Comparison of ENCODE assay signal across 16 cellular contexts in the genomic region with DNA sequence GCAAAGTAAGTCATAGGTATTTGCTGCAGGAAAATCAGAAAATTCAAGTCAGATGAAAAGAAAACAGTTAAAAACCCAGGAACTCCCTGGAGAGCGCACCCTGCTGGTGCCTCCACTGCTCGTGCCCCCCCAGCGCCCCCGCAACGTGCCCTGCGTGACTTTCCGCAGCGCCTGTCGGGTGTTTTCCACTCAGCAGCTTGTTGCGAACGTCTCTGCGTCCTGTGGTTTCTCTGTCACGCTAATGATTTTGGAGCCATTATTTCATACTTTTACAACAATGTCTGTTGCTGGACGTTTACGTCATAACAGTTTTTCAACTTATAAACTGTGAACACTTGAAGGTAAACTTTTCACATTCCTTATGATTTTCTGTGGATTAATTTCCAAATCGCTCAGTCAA. TPM values are rescaled to one million over a fixed set of nuclear protein-coding genes. Genes with fewer than 3 reads are reported as not detected.
A peak's percentile ranks its signal among the peaks of the same experiment; 100 is the strongest.
DNase-seq lines count a peak whose midpoint lies in the region; ATAC-seq, FAIRE-seq and TF ChIP-seq lines count a peak whose summit lies in the region.
"Had no signal": no experiment of that assay in that cellular context is flagged by ENCODE, and none has a peak within 500 bp of the region (broad histone marks: within the 10 kb centered on the region; RNA-seq: fewer than 3 reads in every experiment).

No MANE protein-coding gene starts in this region.

- H3K9me3 ChIP-seq in DOHH2 (ENCODE audit: control insufficient read depth, insufficient read depth, low read length) (no peaks in the 10 kb centered on the region), HCT116 (ENCODE audit: control insufficient read depth in 1 of 2, insufficient read depth in 1 of 2, low read depth in 1 of 2, low read length in 2 of 2) (no peaks in the 10 kb centered on the region), hepatocyte (ENCODE audit: low read depth) (no peaks in the 10 kb centered on the region), small intestine (ENCODE audit: control insufficient read depth, low read depth) (no peaks in the 10 kb centered on the region)
- H3K9me3 ChIP-seq in CD8-positive, alpha-beta memory T cell (ENCODE audit: low read length), result no peaks in the 10 kb centered on the region

- RAD21 ChIA-PET in HCT116 (lab: Charles Lee; ENCODE audit: low non-redundant PET in 1 of 2, low total read pairs in 2 of 2, uncharacterized antibody in 2 of 2, unreplicated experiment in 2 of 2), result no interaction called here

- peaks cover 36% of the 10 kb centered on the region for H3F3A ChIP-seq in DOHH2 (ENCODE audit: control insufficient read depth, insufficient read depth)

- peaks cover 81% of the 10 kb centered on the region for H3K4me1 ChIP-seq in DOHH2 (ENCODE audit: control insufficient read depth, low read length)
- H3K4me1 ChIP-seq in HCT116 (ENCODE audit: control insufficient read depth in 1 of 2, insufficient read depth in 2 of 2, low read length in 2 of 2), result peaks cover 3 to 9% of the 10 kb centered on the region in 2 experiments; a peak in 3 of 4 replicates
- peaks cover 7% of the 10 kb centered on the region for H3K4me1 ChIP-seq in hepatocyte (ENCODE audit: insufficient read depth)
- peaks cover 22% of the 10 kb centered on the region for H3K4me1 ChIP-seq in CD8-positive, alpha-beta memory T cell (ENCODE audit: insufficient read depth, low read length)
- peaks cover 0 to 4% of the 10 kb centered on the region in 2 donors for H3K4me1 ChIP-seq in small intestine (ENCODE audit: control insufficient read depth in 2 of 2, insufficient read depth in 1 of 2, low read depth in 1 of 2, low read length in 1 of 2)

- H3K4me1 Mint-ChIP-seq in activated CD8-positive, alpha-beta T cell treated with anti-CD3 and anti-CD28 coated beads, Interleukin-2, amount 10 ng/mL, durations not matched to agents 7 days and 5 days (ENCODE audit: low read depth), result peaks cover 51% of the 10 kb centered on the region
- H3K4me1 Mint-ChIP-seq in stimulated activated effector memory CD8-positive, alpha-beta T cell treated with anti-CD3 and anti-CD28 coated beads, Interleukin-12 subunit alpha, Interleukin-12 subunit beta, amount 100 ng/mL, for 72 hours, result peaks cover 46% of the 10 kb centered on the region
- peaks cover 26 to 47% (median 30%) of the 10 kb centered on the region in 3 donors for H3K4me1 Mint-ChIP-seq in CD8-positive, alpha-beta memory T cell

- no TSS peak for BruUV-seq in HCT116 (replicated peaks; lab: Mats Ljungman, UMichigan)

- H3K4me3 Mint-ChIP-seq in activated CD8-positive, alpha-beta T cell treated with anti-CD3 and anti-CD28 coated beads, Interleukin-2, amount 10 ng/mL, durations not matched to agents 7 days and 5 days, result no peak overlapping the region
- no peak overlapping the region for H3K4me3 Mint-ChIP-seq in stimulated activated effector memory CD8-positive, alpha-beta T cell treated with anti-CD3 and anti-CD28 coated beads, Interleukin-12 subunit alpha, Interleukin-12 subunit beta, amount 100 ng/mL, for 72 hours
- peak overlapping the region in 1 of 7 donors; percentile 76 for H3K4me3 Mint-ChIP-seq in CD8-positive, alpha-beta memory T cell

- POLR2A ChIA-PET in HCT116 (lab: Charles Lee), result no interaction called here
- POLR2A ChIA-PET in activated CD8-positive, alpha-beta T cell treated with anti-CD3 and anti-CD28 coated beads, Interleukin-2, amount 10 ng/mL, durations not matched to agents 7 days and 5 days (lab: Charles Lee), result no interaction called here
- POLR2A ChIA-PET in CD8-positive, alpha-beta memory T cell (lab: Charles Lee), result no interaction called here

- no peak overlapping the region for H2AFZ ChIP-seq in HCT116 (ENCODE audit: low read depth, low read length, poor library complexity, severe bottlenecking)
- H2AFZ ChIP-seq in hepatocyte, result no peak overlapping the region

- peak; percentile 93 for TF ChIP-seq CTCF in DOHH2 (IDR thresholded peaks at IDR 0.05; ENCODE audit: low read depth, low read length, poor library complexity, severe bottlenecking)
- TF ChIP-seq CTCF in HCT116 (IDR thresholded peaks at IDR 0.05 in 2 of 3, conservative IDR thresholded peaks at IDR 0.05 in 1 of 3; ENCODE audit: borderline replicate concordance in 1 of 3, insufficient read depth in 1 of 3, low read depth in 2 of 3, low read length in 2 of 3), result peak in 2 of 3 experiments; percentile 28 to 43; a peak in 4 of 6 replicates
- TF ChIP-seq CTCF in hepatocyte (IDR thresholded peaks at IDR 0.05; ENCODE audit: poor library complexity), result peak; percentile 12

- H3K4me2 ChIP-seq in DOHH2 (ENCODE audit: low read length) (peak overlapping the region; percentile 99), HCT116 (ENCODE audit: low read length) (no peak overlapping the region), hepatocyte (no peak overlapping the region)

- no peaks in the 10 kb centered on the region; the same call in 1 of the 2 replicates for H4K20me1 ChIP-seq in DOHH2 (ENCODE audit: control insufficient read depth, insufficient read depth, low read depth, low read length)
- H4K20me1 ChIP-seq in HCT116 (ENCODE audit: insufficient read depth), result no peaks in the 10 kb centered on the region
- H4K20me1 ChIP-seq in hepatocyte (ENCODE audit: insufficient read depth, poor library complexity, severe bottlenecking), result no peaks in the 10 kb centered on the region

- TF ChIP-seq POLR2A in HCT116 (IDR thresholded peaks at IDR 0.05; ENCODE audit: borderline replicate concordance, extremely low read depth, insufficient read depth, insufficient read length), result no peak

- DNase-seq in HCT116 (ENCODE audit: low read depth, low spot score), result no peak
- DNase-seq in activated CD8-positive, alpha-beta T cell treated with anti-CD3 and anti-CD28 coated beads, Interleukin-2, amount 10 ng/mL, durations not matched to agents 7 days and 5 days, result no peak
- DNase-seq in hepatocyte (ENCODE audit: low spot score), result no peak
- no peak for DNase-seq in stimulated activated effector memory CD8-positive, alpha-beta T cell treated with anti-CD3 and anti-CD28 coated beads, Interleukin-12 subunit alpha, Interleukin-12 subunit beta, amount 100 ng/mL, for 72 hours (ENCODE audit: low spot score in 2 of 2)
- no peak for DNase-seq in CD8-positive, alpha-beta memory T cell
- no peak for DNase-seq in small intestine
- DNase-seq: activated naive CD4-positive, alpha-beta T cell; hippocampal formation; NCI-H2081; RPMI8226 had no signal

- H3K9me3 Mint-ChIP-seq in activated CD8-positive, alpha-beta T cell treated with anti-CD3 and anti-CD28 coated beads, Interleukin-2, amount 10 ng/mL, durations not matched to agents 7 days and 5 days (ENCODE audit: insufficient read depth), result no peaks in the 10 kb centered on the region
- no peaks in the 10 kb centered on the region for H3K9me3 Mint-ChIP-seq in stimulated activated effector memory CD8-positive, alpha-beta T cell treated with anti-CD3 and anti-CD28 coated beads, Interleukin-12 subunit alpha, Interleukin-12 subunit beta, amount 100 ng/mL, for 72 hours
- no peaks in the 10 kb centered on the region for H3K9me3 Mint-ChIP-seq in CD8-positive, alpha-beta memory T cell

- H3K27me3 ChIP-seq in DOHH2 (ENCODE audit: control insufficient read depth, low read length) (no peaks in the 10 kb centered on the region), HCT116 (ENCODE audit: insufficient read depth, low read length) (no peaks in the 10 kb centered on the region), hepatocyte (no peaks in the 10 kb centered on the region), small intestine (ENCODE audit: control insufficient read depth in 2 of 2, insufficient read depth in 2 of 2, low read length in 2 of 2) (no peaks in the 10 kb centered on the region)
- H3K27me3 ChIP-seq in CD8-positive, alpha-beta memory T cell (ENCODE audit: insufficient read depth, low read length, poor library complexity, severe bottlenecking), result no peaks in the 10 kb centered on the region

- CTCF ChIA-PET in HCT116 (lab: Charles Lee), result no interaction called here
- CTCF ChIA-PET in activated CD8-positive, alpha-beta T cell treated with anti-CD3 and anti-CD28 coated beads, Interleukin-2, amount 10 ng/mL, durations not matched to agents 7 days and 5 days (lab: Charles Lee), result interaction anchor here (0.9 to 1.4 kb wide), 2 partner anchors 8 to 107 kb away, joined by 3 read pairs; no protein-coding TSS in a partner anchor
- CTCF ChIA-PET in CD8-positive, alpha-beta memory T cell (lab: Charles Lee), result no interaction called here

- H3K36me3 Mint-ChIP-seq in activated CD8-positive, alpha-beta T cell treated with anti-CD3 and anti-CD28 coated beads, Interleukin-2, amount 10 ng/mL, durations not matched to agents 7 days and 5 days (ENCODE audit: low read depth), result peaks cover 41% of the 10 kb centered on the region
- peaks cover 40% of the 10 kb centered on the region for H3K36me3 Mint-ChIP-seq in stimulated activated effector memory CD8-positive, alpha-beta T cell treated with anti-CD3 and anti-CD28 coated beads, Interleukin-12 subunit alpha, Interleukin-12 subunit beta, amount 100 ng/mL, for 72 hours
- peaks cover 0 to 16% (median 3%) of the 10 kb centered on the region in 3 donors for H3K36me3 Mint-ChIP-seq in CD8-positive, alpha-beta memory T cell

- peak overlapping the region; percentile 62 for H3K4me3 ChIP-seq in DOHH2 (ENCODE audit: low read length)
- H3K4me3 ChIP-seq in HCT116 (replicated peaks in 1 of 2; ENCODE audit: low read depth in 1 of 2, low read length in 2 of 2), result no peak overlapping the region
- H3K4me3 ChIP-seq in hepatocyte, result no peak overlapping the region
- H3K4me3 ChIP-seq in CD8-positive, alpha-beta memory T cell (ENCODE audit: low read length), result no peak overlapping the region
- no peak overlapping the region for H3K4me3 ChIP-seq in small intestine (ENCODE audit: low read depth in 1 of 2, low read length in 2 of 2)

- H3K9me2 ChIP-seq in DOHH2 (replicated peaks; ENCODE audit: control insufficient read depth, low read length) (no peaks in the 10 kb centered on the region), HCT116 (ENCODE audit: insufficient read depth) (no peaks in the 10 kb centered on the region), hepatocyte (replicated peaks; ENCODE audit: insufficient read depth) (no peaks in the 10 kb centered on the region)

- H3K27ac ChIP-seq in DOHH2 (ENCODE audit: low read depth, low read length), result peak overlapping the region; percentile 99
- H3K27ac ChIP-seq in HCT116 (ENCODE audit: low read depth, low read length), result no peak overlapping the region
- H3K27ac ChIP-seq in hepatocyte, result no peak overlapping the region
- no peak overlapping the region for H3K27ac ChIP-seq in CD8-positive, alpha-beta memory T cell (ENCODE audit: low read depth, low read length)
- H3K27ac ChIP-seq in small intestine (ENCODE audit: low read depth in 1 of 2, low read length in 1 of 2), result no peak overlapping the region

- H3K27ac Mint-ChIP-seq in activated CD8-positive, alpha-beta T cell treated with anti-CD3 and anti-CD28 coated beads, Interleukin-2, amount 10 ng/mL, durations not matched to agents 7 days and 5 days, result peak overlapping the region; percentile 39
- H3K27ac Mint-ChIP-seq in stimulated activated effector memory CD8-positive, alpha-beta T cell treated with anti-CD3 and anti-CD28 coated beads, Interleukin-12 subunit alpha, Interleukin-12 subunit beta, amount 100 ng/mL, for 72 hours, result no peak overlapping the region
- H3K27ac Mint-ChIP-seq in CD8-positive, alpha-beta memory T cell, result peak overlapping the region in 4 of 8 donors; percentile 22 to 93 (median 73)

- H3K27me3 Mint-ChIP-seq in activated CD8-positive, alpha-beta T cell treated with anti-CD3 and anti-CD28 coated beads, Interleukin-2, amount 10 ng/mL, durations not matched to agents 7 days and 5 days (ENCODE audit: low read depth), result no peaks in the 10 kb centered on the region
- no peaks in the 10 kb centered on the region for H3K27me3 Mint-ChIP-seq in CD8-positive, alpha-beta memory T cell

- H3K36me3 ChIP-seq in DOHH2 (ENCODE audit: control insufficient read depth, low read length) (peaks cover 70% of the 10 kb centered on the region), HCT116 (ENCODE audit: control insufficient read depth in 1 of 2, insufficient read depth in 2 of 2, low read length in 2 of 2) (peaks cover 0 to 8% of the 10 kb centered on the region in 2 experiments; a peak in 1 of 4 replicates), hepatocyte (replicated peaks; ENCODE audit: insufficient read depth, low read depth) (no peaks in the 10 kb centered on the region), small intestine (ENCODE audit: control insufficient read depth in 2 of 2, insufficient read depth in 2 of 2, low read length in 2 of 2) (peaks cover 0 to 5% of the 10 kb centered on the region in 2 donors)
- no peaks in the 10 kb centered on the region for H3K36me3 ChIP-seq in CD8-positive, alpha-beta memory T cell (ENCODE audit: insufficient read depth, low read length)

- WGBS in hepatocyte (ENCODE audit: low lambda C conversion rate, missing lambda C conversion rate), result 87% methylated on average over 16 of the region's 16 CpGs
- WGBS in small intestine, 3 donors, result 75 to 88% (median 84%) methylated on average over 16 of the region's 16 CpGs

- no peak for FAIRE-seq in small intestine (lab: Jason Lieb, UNC)
- FAIRE-seq: D721Med, HTR-8/SVneo, urothelium cell line had no signal

- peaks cover 44% of the 10 kb centered on the region for H3K79me2 ChIP-seq in DOHH2 (ENCODE audit: control insufficient read depth, low read length)
- H3K79me2 ChIP-seq in HCT116 (ENCODE audit: insufficient read depth, low read length), result no peaks in the 10 kb centered on the region
- H3K79me2 ChIP-seq in hepatocyte, result peaks cover 7% of the 10 kb centered on the region

- intact Hi-C loops in HCT116 (cut with micrococcal nuclease), result no loop called here

- no peak overlapping the region for H3K9ac ChIP-seq in HCT116 (ENCODE audit: low read length)

- ATAC-seq in HCT116 (no peak), HG02852 (IDR thresholded peaks at IDR 0.05; ENCODE audit: unreplicated experiment) (no peak)
- no peak for ATAC-seq in activated CD8-positive, alpha-beta T cell treated with anti-CD3 and anti-CD28 coated beads, Interleukin-2, amount 10 ng/mL, durations not matched to agents 7 days and 5 days
- ATAC-seq in stimulated activated effector memory CD8-positive, alpha-beta T cell treated with anti-CD3 and anti-CD28 coated beads, Interleukin-12 subunit alpha, Interleukin-12 subunit beta, amount 100 ng/mL, for 72 hours, result no peak
- ATAC-seq: sciatic nerve had no signal

- TF ChIP-seq RAD21 in HCT116 (IDR thresholded peaks at IDR 0.05; ENCODE audit: low read depth), result no peak

RNA-seq across cellular contexts. Expression of gene CRELD2, which starts 5.0 kb away (rescaled TPM):
- total RNA-seq in HCT116 (2021; ENCODE audit: unreplicated experiment) (45.8 TPM), hepatocyte (61.9 and 79.7 TPM in 2 replicates)
- 39.6 and 41.0 TPM in 2 replicates for polyA plus RNA-seq in HCT116 (2012)
- total RNA-seq in activated CD8-positive, alpha-beta T cell treated with anti-CD3 and anti-CD28 coated beads, Interleukin-2, amount 10 ng/mL, durations not matched to agents 7 days and 5 days, result 10 to 100 TPM; 58.0 to 58.1 TPM
- polyA plus RNA-seq in hepatocyte (129 and 151 TPM in 2 replicates), small intestine (100 to 1,000 TPM in 1 of 3 donors, 10 to 100 TPM in 2; 11.9 to 107 (median 20.8) TPM)
- 10 to 100 TPM; 49.4 to 50.7 TPM for total RNA-seq in CD8-positive, alpha-beta memory T cell
- polyA plus RNA-seq in CD8-positive, alpha-beta memory T cell, result 53.2 TPM

RNA-seq across cellular contexts. Expression of gene ALG12, which starts 5.2 kb away (rescaled TPM):
- 16.6 TPM for total RNA-seq in HCT116 (2021; ENCODE audit: unreplicated experiment)
- 13.0 and 13.7 TPM in 2 replicates for polyA plus RNA-seq in HCT116 (2012)
- 10 to 100 TPM; 16.3 to 17.4 TPM for total RNA-seq in activated CD8-positive, alpha-beta T cell treated with anti-CD3 and anti-CD28 coated beads, Interleukin-2, amount 10 ng/mL, durations not matched to agents 7 days and 5 days
- 22.4 and 30.8 TPM in 2 replicates for total RNA-seq in hepatocyte
- polyA plus RNA-seq in hepatocyte, result 62.6 and 69.6 TPM in 2 replicates
- total RNA-seq in CD8-positive, alpha-beta memory T cell, result 10 to 100 TPM; 21.0 TPM
- polyA plus RNA-seq in CD8-positive, alpha-beta memory T cell, result 21.8 TPM
- 10 to 100 TPM in 1 of 3 donors, 1 to 10 TPM in 2; 9.4 to 15.2 (median 9.5) TPM for polyA plus RNA-seq in small intestine

RNA-seq across cellular contexts. Expression of gene PIM3, which starts 37.1 kb away (rescaled TPM):
- total RNA-seq in HCT116 (2021; ENCODE audit: unreplicated experiment) (116 TPM), hepatocyte (71.8 and 81.1 TPM in 2 replicates)
- 84.5 and 97.2 TPM in 2 replicates for polyA plus RNA-seq in HCT116 (2012)
- total RNA-seq in activated CD8-positive, alpha-beta T cell treated with anti-CD3 and anti-CD28 coated beads, Interleukin-2, amount 10 ng/mL, durations not matched to agents 7 days and 5 days, result 10 to 100 TPM; 45.1 to 45.7 TPM
- polyA plus RNA-seq in hepatocyte (131 and 138 TPM in 2 replicates), small intestine (10 to 100 TPM; 35.7 to 72.2 (median 49.4) TPM)
- 100 to 1,000 TPM; 202 to 227 TPM for total RNA-seq in CD8-positive, alpha-beta memory T cell
- 39.3 TPM for polyA plus RNA-seq in CD8-positive, alpha-beta memory T cell

Comparison
In these comparisons a context has a peak if more than half of its experiments do, and no peak if none do; other contexts are left out.
1. CTCF ChIP-seq: peak in every context shown above with its lines; median percentile 93 in DOHH2; 36 in HCT116; 12 in hepatocyte.